Comparison of ENCODE assay signal across 3 cellular contexts in genomic region chrX:92230628-92231027, GRCh38.
A peak's percentile ranks its signal among the peaks of the same experiment; 100 is the strongest.
TF ChIP-seq lines count a peak whose summit lies in the region.

No MANE protein-coding gene starts in this region.

TF ChIP-seq in GM23338, 12 proteins besides CTCF, POLR2A, EP300 and RAD21 (continues in another document):
- TF ChIP-seq JUNB (IDR thresholded peaks at IDR 0.05; ENCODE audit: unreplicated experiment) (no peak), ETS1 (IDR thresholded peaks at IDR 0.05) (no peak), ZNF462 (CRISPR knock-in tag; IDR thresholded peaks at IDR 0.05) (no peak), ZNF331 (CRISPR knock-in tag; IDR thresholded peaks at IDR 0.05; ENCODE audit: low read depth) (no peak), NANOG (IDR thresholded peaks at IDR 0.05; ENCODE audit: borderline replicate concordance) (no peak)

TF ChIP-seq in IMR-90, 13 proteins besides CTCF, POLR2A, EP300 and RAD21:
- no peak for TF ChIP-seq CHD1 (IDR thresholded peaks at IDR 0.05; ENCODE audit: low read depth, low read length)
- peak; percentile 66 for TF ChIP-seq MAFK (IDR thresholded peaks at IDR 0.05; ENCODE audit: low read depth, low read length)
- TF ChIP-seq MXI1 (IDR thresholded peaks at IDR 0.05; ENCODE audit: borderline replicate concordance, low read depth, low read length) = no peak
- no peak for TF ChIP-seq RCOR1 (IDR thresholded peaks at IDR 0.05; ENCODE audit: insufficient replicate concordance, low read length)

TF ChIP-seq in H1, 55 proteins besides CTCF, POLR2A, EP300 and RAD21:
- TF ChIP-seq SIRT6 (IDR thresholded peaks at IDR 0.05; ENCODE audit: low read length) = no peak
- no peak for TF ChIP-seq CHD7 (IDR thresholded peaks at IDR 0.05; ENCODE audit: insufficient replicate concordance, low read length)
- no peak for TF ChIP-seq POLR2AphosphoS5 (IDR thresholded peaks at IDR 0.05; ENCODE audit: low read depth, low read length)
